ENCODE assay signal across 19 cellular contexts in genomic region chr12:47789712-47790489, GRCh38. TPM values are rescaled to one million over a fixed set of nuclear protein-coding genes. Genes with fewer than 3 reads are reported as not detected.
DNase-seq lines count a peak whose midpoint lies in the region; ATAC-seq lines count a peak whose summit lies in the region.
"Had no signal": no experiment of that assay in that cellular context is flagged by ENCODE, and none has a peak within 500 bp of the region (broad histone marks: within the 10 kb centered on the region; RNA-seq: fewer than 3 reads in every experiment).

No MANE protein-coding gene starts in this region.

- no peaks in the 10 kb centered on the region for H3K9me3 ChIP-seq in T-helper 17 cell (ENCODE audit: control insufficient read depth, low read length, poor library complexity, severe bottlenecking)
- no peaks in the 10 kb centered on the region for H3K9me3 ChIP-seq in right cardiac atrium (ENCODE audit: control insufficient read depth, low read length)

- no peaks in the 10 kb centered on the region for H3K27me3 ChIP-seq in right cardiac atrium (ENCODE audit: control insufficient read depth, insufficient read depth)

- H3K4me3 ChIP-seq in right cardiac atrium (ENCODE audit: low read length): no peak overlapping the region

- no peak overlapping the region for H3K4me3 Mint-ChIP-seq in activated naive CD4-positive, alpha-beta T cell treated with anti-CD3 and anti-CD28 coated beads, Interleukin-2, amount 50 U/mL, for 24 hours
- H3K4me3 Mint-ChIP-seq in T-helper 17 cell: no peak overlapping the region
- H3K4me3 Mint-ChIP-seq in activated naive CD8-positive, alpha-beta T cell treated with anti-CD3 and anti-CD28 coated beads for 36 hours: no peak overlapping the region
- H3K4me3 Mint-ChIP-seq: CD4-positive, alpha-beta T cell had no signal

- no peaks in the 10 kb centered on the region for H3K27me3 Mint-ChIP-seq in activated naive CD4-positive, alpha-beta T cell treated with anti-CD3 and anti-CD28 coated beads, Interleukin-2, amount 50 U/mL, for 24 hours
- H3K27me3 Mint-ChIP-seq in T-helper 17 cell: no peaks in the 10 kb centered on the region
- no peaks in the 10 kb centered on the region for H3K27me3 Mint-ChIP-seq in activated naive CD8-positive, alpha-beta T cell treated with anti-CD3 and anti-CD28 coated beads for 36 hours
- H3K27me3 Mint-ChIP-seq: CD4-positive, alpha-beta T cell had no signal

- H3K4me1 Mint-ChIP-seq in activated naive CD4-positive, alpha-beta T cell treated with anti-CD3 and anti-CD28 coated beads, Interleukin-2, amount 50 U/mL, for 24 hours: peaks cover 10% of the 10 kb centered on the region
- H3K4me1 Mint-ChIP-seq in T-helper 17 cell: peaks cover 2% of the 10 kb centered on the region
- peaks cover 26% of the 10 kb centered on the region for H3K4me1 Mint-ChIP-seq in activated naive CD8-positive, alpha-beta T cell treated with anti-CD3 and anti-CD28 coated beads for 36 hours

- ATAC-seq in T-helper 17 cell (no peak), right cardiac atrium (no peak), GM21576 (IDR thresholded peaks at IDR 0.05; ENCODE audit: unreplicated experiment) (no peak), sciatic nerve (no peak)

- H3K27ac Mint-ChIP-seq in activated naive CD4-positive, alpha-beta T cell treated with anti-CD3 and anti-CD28 coated beads, Interleukin-2, amount 50 U/mL, for 24 hours: peak overlapping the region; percentile 62
- H3K27ac Mint-ChIP-seq in T-helper 17 cell: peak overlapping the region; percentile 60
- H3K27ac Mint-ChIP-seq in activated naive CD8-positive, alpha-beta T cell treated with anti-CD3 and anti-CD28 coated beads for 36 hours: peak overlapping the region; percentile 45

- no peaks in the 10 kb centered on the region for H3K4me1 ChIP-seq in right cardiac atrium (ENCODE audit: control insufficient read depth, insufficient read depth, low read length)

- H3K36me3 Mint-ChIP-seq in activated naive CD4-positive, alpha-beta T cell treated with anti-CD3 and anti-CD28 coated beads, Interleukin-2, amount 50 U/mL, for 24 hours: peaks cover 12% of the 10 kb centered on the region
- peaks cover 6% of the 10 kb centered on the region for H3K36me3 Mint-ChIP-seq in T-helper 17 cell (ENCODE audit: low read depth)
- peaks cover 31% of the 10 kb centered on the region for H3K36me3 Mint-ChIP-seq in activated naive CD8-positive, alpha-beta T cell treated with anti-CD3 and anti-CD28 coated beads for 36 hours

- no peaks in the 10 kb centered on the region for H3K9me3 Mint-ChIP-seq in activated naive CD4-positive, alpha-beta T cell treated with anti-CD3 and anti-CD28 coated beads, Interleukin-2, amount 50 U/mL, for 24 hours
- no peaks in the 10 kb centered on the region for H3K9me3 Mint-ChIP-seq in activated naive CD8-positive, alpha-beta T cell treated with anti-CD3 and anti-CD28 coated beads for 36 hours
- H3K9me3 Mint-ChIP-seq: CD4-positive, alpha-beta T cell had no signal

- 87% methylated on average over 22 of the region's 22 CpGs for WGBS in right cardiac atrium

- H3K27ac ChIP-seq in right cardiac atrium (ENCODE audit: low read length): no peak overlapping the region

- intact Hi-C loops in right cardiac atrium (cut with DNase I) (loop anchor here in 1 of 4 donors (10.0 kb wide), 1 partner anchor 45 kb away; no protein-coding TSS in a partner anchor), sciatic nerve (cut with DNase I) (no loop called here)

- no peak for DNase-seq in activated naive CD4-positive, alpha-beta T cell treated with anti-CD3 and anti-CD28 coated beads, Interleukin-2, amount 50 U/mL, for 16 hours
- no peak for DNase-seq in T-helper 17 cell
- DNase-seq in activated naive CD8-positive, alpha-beta T cell treated with anti-CD3 and anti-CD28 coated beads for 36 hours: no peak
- DNase-seq in right cardiac atrium: peak; percentile 6 to 51 (median 47)
- DNase-seq in sciatic nerve (ENCODE audit: low spot score): no peak
- DNase-seq in stimulated activated CD8-positive, alpha-beta memory T cell treated with anti-CD3 and anti-CD28 coated beads, Interleukin-4, amount 100 ng/mL, for 48 hours: no peak
- DNase-seq: CD4-positive, alpha-beta T cell; COR-L47; DMS79; IMR-90; NCI-H1105; NCI-H146; NCI-H2029; NCI-H226; NCI-H510A treated with DMSO at 0.1 percent for 48 hours; NCI-H748 treated with DMSO at 0.1 percent for 48 hours; NK-92 treated with Interleukin-12 subunit alpha and Interleukin-12 subunit beta, amount 100 ng/mL, for 24 hours had no signal

RNA-seq across cellular contexts. Expression of gene SLC48A1, which starts 16.9 kb away (rescaled TPM):
- total RNA-seq in T-helper 17 cell: 1 to 10 TPM; 5.9 to 6.9 TPM
- total RNA-seq in activated naive CD8-positive, alpha-beta T cell treated with anti-CD3 and anti-CD28 coated beads for 36 hours: 1 to 10 TPM; 5.4 to 6.0 TPM
- 10 to 100 TPM; 26.5 to 30.1 (median 27.6) TPM for total RNA-seq in right cardiac atrium
- polyA plus RNA-seq in right cardiac atrium: 22.0 TPM
- total RNA-seq in sciatic nerve: 47.9 TPM

RNA-seq across cellular contexts. Expression of gene HDAC7, which starts 29.8 kb away (rescaled TPM):
- total RNA-seq in T-helper 17 cell (100 to 1,000 TPM; 129 to 151 TPM), right cardiac atrium (10 to 100 TPM; 46.5 to 60.1 (median 51.1) TPM), sciatic nerve (152 TPM)
- 100 to 1,000 TPM; 233 to 246 TPM for total RNA-seq in activated naive CD8-positive, alpha-beta T cell treated with anti-CD3 and anti-CD28 coated beads for 36 hours
- polyA plus RNA-seq in right cardiac atrium: 38.0 TPM

RNA-seq across cellular contexts. Expression of gene RAPGEF3, which starts 31.2 kb away (rescaled TPM):
- total RNA-seq in T-helper 17 cell (under 1 TPM; 0.27 to 0.55 TPM), right cardiac atrium (10 to 100 TPM; 14.1 to 28.7 (median 23.3) TPM), sciatic nerve (73.4 TPM)
- under 1 TPM; 0.27 to 0.54 TPM for total RNA-seq in activated naive CD8-positive, alpha-beta T cell treated with anti-CD3 and anti-CD28 coated beads for 36 hours
- 44.9 TPM for polyA plus RNA-seq in right cardiac atrium

Comparison
In these comparisons a context has a peak if more than half of its experiments do, and no peak if none do; other contexts are left out.
1. DNase-seq: peak in right cardiac atrium (3 of 3); none in activated naive CD4-positive, alpha-beta T cell treated with anti-CD3 and anti-CD28 coated beads, Interleukin-2, amount 50 U/mL, for 16 hours (single experiment), T-helper 17 cell (0 of 3), activated naive CD8-positive, alpha-beta T cell treated with anti-CD3 and anti-CD28 coated beads for 36 hours (single experiment), sciatic nerve (single experiment) and stimulated activated CD8-positive, alpha-beta memory T cell treated with anti-CD3 and anti-CD28 coated beads, Interleukin-4, amount 100 ng/mL, for 48 hours (single experiment).
2. RNA of gene RAPGEF3, which starts 31.2 kb away (total RNA-seq): 73.4 TPM in sciatic nerve (single experiment) and 14.1 to 28.7 TPM in right cardiac atrium; 0.27 to 0.55 TPM in T-helper 17 cell and 0.27 to 0.54 TPM in activated naive CD8-positive, alpha-beta T cell treated with anti-CD3 and anti-CD28 coated beads for 36 hours; every median in the first group is over 4 times any median in the second.
3. Peak in every context shown above with its lines, with median percentiles within 50 percentile points of each other: H3K27ac Mint-ChIP-seq.